Comparison of ENCODE assay signal across 8 cellular contexts in genomic region chr1:109466100-109466439, GRCh38. TPM values are rescaled to one million over a fixed set of nuclear protein-coding genes. Genes with fewer than 3 reads are reported as not detected.
DNase-seq lines count a peak whose midpoint lies in the region; ATAC-seq and TF ChIP-seq lines count a peak whose summit lies in the region.

No MANE protein-coding gene starts in this region.

- H3K36me3 Mint-ChIP-seq in MCF 10A (ENCODE audit: insufficient read depth, unreplicated experiment) (no peaks in the 10 kb centered on the region), brain (no peaks in the 10 kb centered on the region)

- ATAC-seq in upper lobe of left lung (ENCODE audit: low FRiP score in 2 of 2) = no peak

- H3K79me2 ChIP-seq in mesendoderm (ENCODE audit: control insufficient read depth, insufficient read depth, low read length) = no peaks in the 10 kb centered on the region

- CTCF ChIA-PET in MCF 10A (lab: Yijun Ruan, JAX) = interaction anchor here (0.9 kb wide), 1 partner anchor 16 kb away, joined by 6 read pairs; no protein-coding TSS in a partner anchor

- H3K4me2 ChIP-seq in mesendoderm (ENCODE audit: low read length) = peak overlapping the region; percentile 51

- no peak overlapping the region for H3K27ac ChIP-seq in breast epithelium
- H3K27ac ChIP-seq in mesendoderm (ENCODE audit: low read depth, low read length) = no peak overlapping the region
- H3K27ac ChIP-seq in upper lobe of left lung = peak overlapping the region in 1 of 4 donors; percentile 60

- no peak overlapping the region for H3K18ac ChIP-seq in mesendoderm (ENCODE audit: low read length)

- no peak overlapping the region for H2BK15ac ChIP-seq in mesendoderm (replicated peaks; ENCODE audit: low read depth)

- no CpG with 5 or more reads among the region's 21 CpGs for WGBS in mesendoderm (ENCODE audit: extremely low coverage, insufficient coverage, low lambda C conversion rate)
- WGBS in upper lobe of left lung, 2 donors = 7 to 12% methylated on average over 16 to 17 of the region's 21 CpGs

- H3K4me3 Mint-ChIP-seq in MCF 10A (ENCODE audit: unreplicated experiment) = no peak overlapping the region
- peak overlapping the region; percentile 80 to 87 (median 84) for H3K4me3 Mint-ChIP-seq in brain

- TF ChIP-seq CTCF in breast epithelium (IDR thresholded peaks at IDR 0.05) = no peak
- TF ChIP-seq CTCF in MCF 10A (IDR thresholded peaks at IDR 0.05; ENCODE audit: unreplicated experiment) = no peak
- no peak for TF ChIP-seq CTCF in brain (conservative IDR thresholded peaks at IDR 0.05)
- no peak for TF ChIP-seq CTCF in upper lobe of left lung (IDR thresholded peaks at IDR 0.05)

- no peaks in the 10 kb centered on the region for H3K9me3 ChIP-seq in breast epithelium
- H3K9me3 ChIP-seq in upper lobe of left lung = no peaks in the 10 kb centered on the region

- H2BK120ac ChIP-seq in mesendoderm (ENCODE audit: low read depth, low read length) = no peak overlapping the region

- no peak overlapping the region for H3K56ac ChIP-seq in mesendoderm (ENCODE audit: low read length)

- peak overlapping the region; percentile 31 for H3K9ac ChIP-seq in mesendoderm (ENCODE audit: low read length)

- H3K4me3 ChIP-seq in breast epithelium = peak overlapping the region; percentile 49 to 69 (median 54)
- H3K4me3 ChIP-seq in mesendoderm (ENCODE audit: low read length) = no peak overlapping the region
- peak overlapping the region; percentile 47 to 79 (median 62) for H3K4me3 ChIP-seq in upper lobe of left lung

- H3K27me3 Mint-ChIP-seq in MCF 10A (ENCODE audit: insufficient read depth, unreplicated experiment) = peaks cover 95% of the 10 kb centered on the region
- H3K27me3 Mint-ChIP-seq in brain = peaks cover 100% of the 10 kb centered on the region

- DNase-seq in breast epithelium (ENCODE audit: low spot score in 2 of 2) = no peak
- no peak for DNase-seq in MCF 10A (ENCODE audit: unreplicated experiment)
- no peak for DNase-seq in mesendoderm
- no peak for DNase-seq in upper lobe of left lung
- no peak for DNase-seq in amygdala (lab: John Stamatoyannopoulos, UW)
- DNase-seq in DMS114 treated with DMSO at 0.1 percent for 48 hours (lab: John Stamatoyannopoulos, UW; ENCODE audit: unreplicated experiment) = no peak
- DNase-seq in posterior vena cava (ENCODE audit: low spot score) = no peak

- H4K8ac ChIP-seq in mesendoderm (ENCODE audit: low read depth, low read length) = no peak overlapping the region

- H3K27me3 ChIP-seq in breast epithelium (peaks cover 3 to 65% of the 10 kb centered on the region in 2 donors), mesendoderm (ENCODE audit: insufficient read depth, low read length, poor library complexity) (peaks cover 23% of the 10 kb centered on the region), upper lobe of left lung (peaks cover 0 to 25% (median 12%) of the 10 kb centered on the region in 4 donors)

- POLR2A ChIA-PET in MCF 10A (lab: Yijun Ruan, JAX) = no interaction called here

- intact Hi-C loops in breast epithelium (cut with DNase I; ENCODE audit: low total_unique reads) (no loop called here), MCF 10A (cut with micrococcal nuclease) (no loop called here), posterior vena cava (cut with DNase I) (no loop called here)

- no peaks in the 10 kb centered on the region for H3K79me1 ChIP-seq in mesendoderm (ENCODE audit: low read length)

- H3K4me1 Mint-ChIP-seq in MCF 10A (ENCODE audit: insufficient read depth, unreplicated experiment) (no peaks in the 10 kb centered on the region), brain (peaks cover 9% of the 10 kb centered on the region)

- no peak overlapping the region for H2BK5ac ChIP-seq in mesendoderm (ENCODE audit: low read length)

- no peak for TF ChIP-seq EP300 in upper lobe of left lung (IDR thresholded peaks at IDR 0.05)

- no peaks in the 10 kb centered on the region for H3K36me3 ChIP-seq in breast epithelium
- no peaks in the 10 kb centered on the region for H3K36me3 ChIP-seq in mesendoderm (ENCODE audit: control insufficient read depth, insufficient read depth, low read length)
- H3K36me3 ChIP-seq in upper lobe of left lung = no peaks in the 10 kb centered on the region

- TF ChIP-seq POLR2A in breast epithelium (IDR thresholded peaks at IDR 0.05) = no peak
- TF ChIP-seq POLR2A in upper lobe of left lung (IDR thresholded peaks at IDR 0.05) = no peak

- H3K27ac Mint-ChIP-seq in MCF 10A (ENCODE audit: low read depth, unreplicated experiment) (no peak overlapping the region), brain (no peak overlapping the region)

- H3K9me3 Mint-ChIP-seq in MCF 10A (ENCODE audit: unreplicated experiment) (no peaks in the 10 kb centered on the region), brain (peaks cover 0 to 12% (median 0%) of the 10 kb centered on the region in 5 experiments)

- H3K4me1 ChIP-seq in breast epithelium = no peaks in the 10 kb centered on the region
- no peaks in the 10 kb centered on the region for H3K4me1 ChIP-seq in mesendoderm (ENCODE audit: control insufficient read depth, low read depth, low read length)
- H3K4me1 ChIP-seq in upper lobe of left lung = peaks cover 11 to 14% (median 12%) of the 10 kb centered on the region in 4 donors

- BruUV-seq in MCF 10A (replicated peaks; lab: Mats Ljungman, UMichigan) = no TSS peak

- H3K4ac ChIP-seq in mesendoderm (ENCODE audit: low read depth, low read length) = no peak overlapping the region

- no peak overlapping the region for H2AK5ac ChIP-seq in mesendoderm (ENCODE audit: low read length)

- H3K23ac ChIP-seq in mesendoderm (ENCODE audit: low read length) = no peak overlapping the region

- H4K5ac ChIP-seq in mesendoderm (ENCODE audit: low read length) = no peak overlapping the region

RNA-seq across cellular contexts. Expression of gene SYPL2, which starts 0.3 kb away (rescaled TPM):
- total RNA-seq in breast epithelium = 1 to 10 TPM in 1 of 3 donors, under 1 TPM in 2; 0.44 to 1.4 (median 0.66) TPM
- not detected in 2 replicates for total RNA-seq in MCF 10A (2022)
- polyA plus RNA-seq in brain (ENCODE audit: insufficient read depth, low read depth, low replicate concordance) = 0.22 TPM
- 0.38 TPM for polyA plus RNA-seq in mesendoderm (2013, experiment 1 of 2)
- 0.35 TPM for polyA plus RNA-seq in mesendoderm (2013, experiment 2 of 2)
- 1 to 10 TPM in 4 of 6 donors, under 1 TPM in 2; 0.30 to 3.1 (median 1.1) TPM for total RNA-seq in upper lobe of left lung
- 1 to 10 TPM; 2.1 to 9.0 TPM for total RNA-seq in posterior vena cava

RNA-seq across cellular contexts. Expression of gene ATXN7L2, which starts 17.6 kb away (rescaled TPM):
- total RNA-seq in breast epithelium (1 to 10 TPM; 2.4 to 4.1 (median 2.9) TPM), MCF 10A (2022) (3.8 and 7.3 TPM in 2 replicates), upper lobe of left lung (10 to 100 TPM in 1 of 6 donors, 1 to 10 TPM in 5; 2.3 to 19.9 (median 5.3) TPM), posterior vena cava (1 to 10 TPM; 2.7 to 3.3 TPM)
- 9.2 TPM for polyA plus RNA-seq in brain (ENCODE audit: insufficient read depth, low read depth, low replicate concordance)
- polyA plus RNA-seq in mesendoderm (2013, experiment 1 of 2) = 8.0 TPM
- 8.2 TPM for polyA plus RNA-seq in mesendoderm (2013, experiment 2 of 2)

RNA-seq across cellular contexts. Expression of gene CYB561D1, which starts 27.8 kb away (rescaled TPM):
- total RNA-seq in breast epithelium = 1 to 10 TPM; 6.6 to 9.1 (median 8.2) TPM
- total RNA-seq in MCF 10A (2022) = 6.9 and 7.8 TPM in 2 replicates
- 7.5 TPM for polyA plus RNA-seq in brain (ENCODE audit: insufficient read depth, low read depth, low replicate concordance)
- polyA plus RNA-seq in mesendoderm (2013, experiment 1 of 2) = 1.7 TPM
- polyA plus RNA-seq in mesendoderm (2013, experiment 2 of 2) = 1.4 TPM
- total RNA-seq in upper lobe of left lung = 10 to 100 TPM in 3 of 6 donors, 1 to 10 TPM in 3; 4.2 to 16.4 (median 9.9) TPM
- total RNA-seq in posterior vena cava = 10 to 100 TPM; 10.5 to 11.3 TPM

RNA-seq across cellular contexts. Expression of gene PSMA5, which starts 39.8 kb away (rescaled TPM):
- total RNA-seq in breast epithelium = 10 to 100 TPM; 23.7 to 36.7 (median 28.8) TPM
- total RNA-seq in MCF 10A (2022) = 109 and 113 TPM in 2 replicates
- 48.5 TPM for polyA plus RNA-seq in brain (ENCODE audit: insufficient read depth, low read depth, low replicate concordance)
- polyA plus RNA-seq in mesendoderm (2013, experiment 1 of 2) = 107 TPM
- polyA plus RNA-seq in mesendoderm (2013, experiment 2 of 2) = 106 TPM
- 10 to 100 TPM; 15.2 to 69.5 (median 29.8) TPM for total RNA-seq in upper lobe of left lung
- 10 to 100 TPM; 43.3 to 51.2 TPM for total RNA-seq in posterior vena cava

RNA-seq across cellular contexts. Expression of gene AMIGO1, which starts 43.5 kb away (rescaled TPM):
- total RNA-seq in breast epithelium (1 to 10 TPM; 3.0 to 9.5 (median 6.4) TPM), MCF 10A (2022) (0.21 and 0.29 TPM in 2 replicates), upper lobe of left lung (10 to 100 TPM in 2 of 6 donors, 1 to 10 TPM in 4; 1.0 to 11.8 (median 8.3) TPM), posterior vena cava (1 to 10 TPM; 3.6 to 5.2 TPM)
- 19.2 TPM for polyA plus RNA-seq in brain (ENCODE audit: insufficient read depth, low read depth, low replicate concordance)
- 0.56 TPM for polyA plus RNA-seq in mesendoderm (2013, experiment 1 of 2)
- polyA plus RNA-seq in mesendoderm (2013, experiment 2 of 2) = 0.48 TPM
